ENCODE assay signal across 9 cellular contexts in the genomic region with DNA sequence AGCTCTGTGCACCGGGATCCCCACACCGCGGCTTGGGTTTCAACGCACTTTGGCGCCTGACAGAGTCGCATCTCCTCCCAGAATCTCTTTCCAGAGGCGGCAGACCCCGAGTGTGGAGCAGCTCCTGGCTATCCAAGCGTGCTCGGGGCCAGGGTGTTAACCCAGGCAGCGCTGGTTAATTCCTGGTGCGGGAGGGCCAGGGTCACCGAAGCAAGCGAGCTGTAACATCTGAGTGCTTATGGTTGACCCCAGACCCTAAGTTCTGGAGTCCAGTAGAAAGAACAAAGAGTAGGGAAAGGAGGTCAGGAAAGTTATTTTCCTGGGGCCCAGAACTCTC. TPM values are rescaled to one million over a fixed set of nuclear protein-coding genes. Genes with fewer than 3 reads are reported as not detected.
DNase-seq lines count a peak whose midpoint lies in the region; ATAC-seq, FAIRE-seq and TF ChIP-seq lines count a peak whose summit lies in the region.
"Had no signal": no experiment of that assay in that cellular context is flagged by ENCODE, and none has a peak within 500 bp of the region (broad histone marks: within the 10 kb centered on the region; RNA-seq: fewer than 3 reads in every experiment).

No MANE protein-coding gene starts in this region.

- ATAC-seq in lung (ENCODE audit: insufficient read depth, low FRiP score) (no peak), GM21576 (IDR thresholded peaks at IDR 0.05; ENCODE audit: unreplicated experiment) (no peak)

- no peak overlapping the region for H3K9ac ChIP-seq in HUES48 (ENCODE audit: low read depth, low read length)
- peak overlapping the region; percentile 60 for H3K9ac ChIP-seq in mammary epithelial cell (ENCODE audit: insufficient read depth, low read length)
- peak overlapping the region; percentile 57 to 72 for H3K9ac ChIP-seq in stomach smooth muscle (ENCODE audit: low read length in 2 of 2)

- no peak for DNase-seq in mammary epithelial cell
- DNase-seq in lung (ENCODE audit: low spot score), result no peak
- DNase-seq in GM12891 (ENCODE audit: insufficient read length, low spot score), result no peak
- DNase-seq in Kasumi-1 (lab: John Stamatoyannopoulos, UW), result no peak
- no peak for DNase-seq in activated CD8-positive, alpha-beta memory T cell treated with anti-CD3 and anti-CD28 coated beads for 24 hours

- dilution Hi-C loops in mammary epithelial cell (cut with HindIII; ENCODE audit: low sequenced_read_pairs), result no loop called here

- H3K4me1 ChIP-seq in HUES48 (ENCODE audit: control insufficient read depth, insufficient read depth, low read length), result peaks cover 30% of the 10 kb centered on the region
- peaks cover 34% of the 10 kb centered on the region for H3K4me1 ChIP-seq in mammary epithelial cell (ENCODE audit: insufficient read depth, low read length)
- H3K4me1 ChIP-seq in lung (ENCODE audit: control insufficient read depth in 2 of 2, insufficient read depth in 2 of 2, low read length in 2 of 2), result peaks cover 0 to 14% of the 10 kb centered on the region in 2 donors
- H3K4me1 ChIP-seq in stomach smooth muscle (ENCODE audit: control insufficient read depth, insufficient read depth, low read length), result peaks cover 60% of the 10 kb centered on the region

- H3K27ac ChIP-seq in HUES48 (ENCODE audit: low read depth, low read length) (no peak overlapping the region), mammary epithelial cell (ENCODE audit: insufficient read depth, low read depth, low read length) (no peak overlapping the region), lung (ENCODE audit: low read depth in 1 of 2, low read length in 1 of 2) (no peak overlapping the region), stomach smooth muscle (ENCODE audit: low read length) (peak overlapping the region; percentile 80)

- no peak for FAIRE-seq in GM12891 (lab: Jason Lieb, UNC)
- FAIRE-seq: islet of Langerhans had no signal

- in situ Hi-C loops in mammary epithelial cell (cut with MboI; ENCODE audit: low sequenced_read_pairs in 2 of 2), result loop anchor here (10.0 to 25.0 kb wide), 3 partner anchors 484 to 924 kb away; no protein-coding TSS in a partner anchor

- no peak for TF ChIP-seq CTCF in mammary epithelial cell (conservative IDR thresholded peaks at IDR 0.05 in 1 of 2, IDR thresholded peaks at IDR 0.05 in 1 of 2; ENCODE audit: extremely low read depth in 1 of 2, insufficient read depth in 1 of 2, low read depth in 1 of 2, low read length in 2 of 2)
- TF ChIP-seq CTCF in lung (IDR thresholded peaks at IDR 0.05; ENCODE audit: control extremely low read depth, extremely low read depth), result no peak

- peak overlapping the region; percentile 98 for H3K4me2 ChIP-seq in mammary epithelial cell (ENCODE audit: insufficient read depth, low read depth, low read length)

- H3K36me3 ChIP-seq in HUES48 (ENCODE audit: control insufficient read depth, insufficient read depth, low read length) (no peaks in the 10 kb centered on the region), mammary epithelial cell (ENCODE audit: insufficient read depth, low read length) (no peaks in the 10 kb centered on the region), lung (ENCODE audit: control insufficient read depth in 2 of 2, insufficient read depth in 2 of 2, low read length in 2 of 2) (no peaks in the 10 kb centered on the region), stomach smooth muscle (ENCODE audit: control insufficient read depth in 2 of 2, insufficient read depth in 2 of 2, low read length in 2 of 2) (no peaks in the 10 kb centered on the region)

- WGBS in mammary epithelial cell (ENCODE audit: low coverage, missing lambda C conversion rate), result 37% methylated on average over 11 of the region's 14 CpGs
- 8 to 20% methylated on average over 14 of the region's 14 CpGs for WGBS in lung, 2 donors

- peak overlapping the region; percentile 94 for H2AFZ ChIP-seq in mammary epithelial cell (ENCODE audit: low read depth, low read length)

- H3K4me3 ChIP-seq in HUES48 (ENCODE audit: low read depth, low read length) (peak overlapping the region; percentile 68), mammary epithelial cell (replicated peaks in 1 of 3; ENCODE audit: insufficient read depth in 1 of 3, low read depth in 2 of 3, low read length in 3 of 3) (peak overlapping the region; percentile 20 to 71 (median 55)), lung (peak overlapping the region; percentile 17), stomach smooth muscle (ENCODE audit: low read length in 2 of 2) (peak overlapping the region; percentile 68 to 89)

- H3K27me3 ChIP-seq in HUES48 (ENCODE audit: control insufficient read depth, insufficient read depth, low read length) (peaks cover 99% of the 10 kb centered on the region), mammary epithelial cell (ENCODE audit: insufficient read depth, low read length) (no peaks in the 10 kb centered on the region), lung (ENCODE audit: control insufficient read depth, insufficient read depth) (peaks cover 3% of the 10 kb centered on the region), stomach smooth muscle (ENCODE audit: control insufficient read depth in 1 of 2, insufficient read depth in 2 of 2, low read length in 2 of 2) (peaks cover 0 to 3% of the 10 kb centered on the region in 2 donors)

- BruUV-seq in mammary epithelial cell (replicated peaks; lab: Mats Ljungman, UMichigan), result no TSS peak

- H4K20me1 ChIP-seq in mammary epithelial cell (ENCODE audit: insufficient read depth, low read length), result no peaks in the 10 kb centered on the region

- intact Hi-C loops in mammary epithelial cell (cut with micrococcal nuclease), result loop anchor here (5.0 to 10.0 kb wide), 2 partner anchors 124 to 237 kb away; no protein-coding TSS in a partner anchor

- H3K9me3 ChIP-seq in HUES48 (ENCODE audit: control insufficient read depth, insufficient read depth, low read length), result no peaks in the 10 kb centered on the region
- no peaks in the 10 kb centered on the region for H3K9me3 ChIP-seq in mammary epithelial cell (replicated peaks; ENCODE audit: insufficient read depth, low read length)
- no peaks in the 10 kb centered on the region for H3K9me3 ChIP-seq in lung (ENCODE audit: control insufficient read depth in 2 of 2, insufficient read depth in 1 of 2, low read length in 1 of 2)
- no peaks in the 10 kb centered on the region for H3K9me3 ChIP-seq in stomach smooth muscle (ENCODE audit: control insufficient read depth in 2 of 2, low read length in 2 of 2)

- peaks cover 44% of the 10 kb centered on the region for H3K79me2 ChIP-seq in mammary epithelial cell (ENCODE audit: insufficient read depth, low read length)

- CTCF ChIA-PET in mammary epithelial cell (lab: Charles Lee; ENCODE audit: low non-redundant PET), result no interaction called here

- no peak for TF ChIP-seq POLR2A in GM12891 (IDR thresholded peaks at IDR 0.05; ENCODE audit: low read depth, low read length)

TF ChIP-seq in GM12891, 5 proteins besides CTCF, POLR2A, EP300 and RAD21:
- no peak for TF ChIP-seq SPI1 (IDR thresholded peaks at IDR 0.05; ENCODE audit: low read depth, low read length)
- TF ChIP-seq POLR2AphosphoS5 (IDR thresholded peaks at IDR 0.05; ENCODE audit: low read depth, low read length), result no peak
- TF ChIP-seq POU2F2 (IDR thresholded peaks at IDR 0.05; ENCODE audit: low read depth, low read length), result no peak

RNA-seq across cellular contexts. Expression of a gene that starts 0.6 kb away (rescaled TPM):
- total RNA-seq in mammary epithelial cell (10 to 100 TPM; 37.8 to 45.9 TPM), lung (10 to 100 TPM; 21.3 to 36.2 TPM)
- polyA plus RNA-seq in mammary epithelial cell (31.8 TPM), lung (10 to 100 TPM in 1 of 2 donors, 1 to 10 TPM in 1; 8.6 to 23.3 TPM)
- 19.6 TPM for polyA minus RNA-seq in mammary epithelial cell
- polyA plus RNA-seq in GM12891 (2012; ENCODE audit: low read depth, missing spikeins), result not detected

Comparison
In these comparisons a context has a peak if more than half of its experiments do, and no peak if none do; other contexts are left out.
1. H3K4me3 ChIP-seq: peak in every context shown above with its lines; median percentile 78 in stomach smooth muscle; 68 in HUES48; 55 in mammary epithelial cell; 17 in lung.